ENCODE assay signal across 8 cellular contexts in genomic region chr19:55605207-55605636, GRCh38. TPM values are rescaled to one million over a fixed set of nuclear protein-coding genes. Genes with fewer than 3 reads are reported as not detected.
DNase-seq lines count a peak whose midpoint lies in the region; ATAC-seq and TF ChIP-seq lines count a peak whose summit lies in the region.

No MANE protein-coding gene starts in this region.

- WGBS in esophagus, 2 donors = 0% methylated on average over 35 to 43 of the region's 43 CpGs

- H3K9me3 ChIP-seq in PC-3 (ENCODE audit: low read length) (no peaks in the 10 kb centered on the region), esophagus (ENCODE audit: control insufficient read depth in 2 of 2, insufficient read depth in 1 of 2, low read depth in 1 of 2, low read length in 1 of 2) (no peaks in the 10 kb centered on the region), muscle layer of duodenum (ENCODE audit: control insufficient read depth in 1 of 2, low read length in 2 of 2) (no peaks in the 10 kb centered on the region)

- H3F3A ChIP-seq in PC-3 (ENCODE audit: low read length, unreplicated experiment) = peaks cover 6% of the 10 kb centered on the region

- H3K4me3 ChIP-seq in PC-3 (ENCODE audit: low read length) (peak overlapping the region; percentile 82), esophagus (ENCODE audit: low read depth in 1 of 2, low read length in 2 of 2) (peak overlapping the region; percentile 69 to 75), muscle layer of duodenum (ENCODE audit: low read depth in 1 of 2, low read length in 2 of 2) (peak overlapping the region; percentile 63 to 91)

- intact Hi-C loops in PC-3 (cut with micrococcal nuclease) = loop anchor here (1.0 kb wide), 1 partner anchor 19 kb away; the partner anchor contains the start of gene ZNF784

- peak overlapping the region; percentile 68 for H2AFZ ChIP-seq in PC-3 (ENCODE audit: low read length)

- no peaks in the 10 kb centered on the region for H4K20me1 ChIP-seq in PC-3 (ENCODE audit: low read length)

- peak; percentile 98 for DNase-seq in DMS53 (lab: John Stamatoyannopoulos, UW)
- peak; percentile 96 for DNase-seq in KBM-7
- peak; percentile 99 for DNase-seq in PC-3
- peak; percentile 95 for DNase-seq in activated T-cell treated with anti-CD3 and anti-CD28 coated beads, Interleukin-2, amount 50 U/mL, for 1 hour
- DNase-seq in stimulated activated CD8-positive, alpha-beta memory T cell treated with anti-CD3 and anti-CD28 coated beads, Interleukin-7, amount 100 ng/mL, for 1 hour (ENCODE audit: low read depth in 2 of 2) = peak; percentile 94 to 96

- in situ Hi-C loops in KBM-7 (cut with MboI; ENCODE audit: low pct_unique_long_range_greater_than_20kb, low sequenced_read_pairs) = no loop called here

- no peaks in the 10 kb centered on the region for H3K36me3 ChIP-seq in PC-3 (ENCODE audit: low read depth, low read length)
- H3K36me3 ChIP-seq in esophagus (ENCODE audit: control insufficient read depth in 2 of 2, insufficient read depth in 2 of 2, low read length in 1 of 2) = peaks cover 0 to 10% of the 10 kb centered on the region in 2 donors
- H3K36me3 ChIP-seq in muscle layer of duodenum (ENCODE audit: control insufficient read depth in 1 of 2, insufficient read depth in 2 of 2, low read length in 2 of 2) = peaks cover 0 to 9% of the 10 kb centered on the region in 2 donors

- no TSS peak for BruUV-seq in PC-3 (replicated peaks; lab: Mats Ljungman, UMichigan)

- no peaks in the 10 kb centered on the region for H3K27me3 ChIP-seq in PC-3 (ENCODE audit: low read length)
- H3K27me3 ChIP-seq in esophagus (ENCODE audit: control insufficient read depth in 1 of 2, insufficient read depth in 2 of 2, low read length in 2 of 2) = no peaks in the 10 kb centered on the region
- no peaks in the 10 kb centered on the region for H3K27me3 ChIP-seq in muscle layer of duodenum (ENCODE audit: low read depth, low read length)

- CTCF ChIA-PET in PC-3 (lab: Charles Lee) = interaction anchor here (0.7 to 2.8 kb wide), 7 partner anchors 17 to 101 kb away, joined by 3 to 12 read pairs (median 4); no protein-coding TSS in a partner anchor

- H3K79me2 ChIP-seq in PC-3 (ENCODE audit: low read length) = peaks cover 32% of the 10 kb centered on the region

- POLR2A ChIA-PET in PC-3 (lab: Charles Lee; ENCODE audit: unreplicated experiment) = interaction anchor here (0.9 kb wide), 1 partner anchor 129 kb away, joined by 3 read pairs; no protein-coding TSS in a partner anchor

- H3K4me1 ChIP-seq in PC-3 (ENCODE audit: insufficient read depth, low read length) (peaks cover 22% of the 10 kb centered on the region), esophagus (ENCODE audit: control insufficient read depth in 2 of 2, insufficient read depth in 2 of 2, low read length in 1 of 2) (peaks cover 0 to 9% of the 10 kb centered on the region in 2 donors), muscle layer of duodenum (ENCODE audit: control insufficient read depth in 1 of 2, insufficient read depth in 2 of 2, low read length in 2 of 2) (peaks cover 11 to 21% of the 10 kb centered on the region in 2 donors)

- ATAC-seq in GM21723 (IDR thresholded peaks at IDR 0.05; ENCODE audit: unreplicated experiment) = peak; percentile 65
- peak; percentile 79 for ATAC-seq in PC-3

- no peak for TF ChIP-seq CTCF in PC-3 (conservative IDR thresholded peaks at IDR 0.05; ENCODE audit: low read depth, low read length)

- no peaks in the 10 kb centered on the region for H3K9me2 ChIP-seq in PC-3 (replicated peaks; ENCODE audit: low read length)

- H3K9ac ChIP-seq in PC-3 (ENCODE audit: low read length) = peak overlapping the region; percentile 93

- H3K27ac ChIP-seq in PC-3 (ENCODE audit: low read length) = peak overlapping the region; percentile 71
- H3K27ac ChIP-seq in esophagus (ENCODE audit: low read depth in 2 of 2, low read length in 1 of 2) = peak overlapping the region; percentile 90 to 96
- peak overlapping the region; percentile 92 for H3K27ac ChIP-seq in muscle layer of duodenum (ENCODE audit: low read length)

- peak overlapping the region; percentile 87 for H3K4me2 ChIP-seq in PC-3 (ENCODE audit: low read length)

RNA-seq across cellular contexts. Expression of gene ZNF865, which starts 0.2 kb away (rescaled TPM):
- 5.5 and 8.2 TPM in 2 replicates for total RNA-seq in PC-3 (2014; rRNA removed)
- polyA plus RNA-seq in esophagus = 1 to 10 TPM; 4.3 to 5.9 TPM

RNA-seq across cellular contexts. Expression of gene ZNF524, which starts 5.1 kb away (rescaled TPM):
- 27.7 and 33.1 TPM in 2 replicates for total RNA-seq in PC-3 (2014; rRNA removed)
- polyA plus RNA-seq in esophagus = 10 to 100 TPM; 24.6 to 30.5 TPM

RNA-seq across cellular contexts. Expression of gene FIZ1, which starts 5.9 kb away (rescaled TPM):
- total RNA-seq in PC-3 (2014; rRNA removed) = 11.6 and 11.7 TPM in 2 replicates
- 10 to 100 TPM in 1 of 2 donors, 1 to 10 TPM in 1; 7.2 to 10.9 TPM for polyA plus RNA-seq in esophagus

RNA-seq across cellular contexts. Expression of gene ZNF784, which starts 19.1 kb away (rescaled TPM):
- total RNA-seq in PC-3 (2014; rRNA removed) = 9.0 and 18.0 TPM in 2 replicates
- polyA plus RNA-seq in esophagus = 1 to 10 TPM; 5.2 to 5.9 TPM

RNA-seq across cellular contexts. Expression of gene ZNF579, which starts 24.6 kb away (rescaled TPM):
- total RNA-seq in PC-3 (2014; rRNA removed) = 13.5 and 26.1 TPM in 2 replicates
- polyA plus RNA-seq in esophagus = 1 to 10 TPM; 3.4 to 4.4 TPM

Comparison
In these comparisons a context has a peak if more than half of its experiments do, and no peak if none do; other contexts are left out.
1. Peak in every context shown above with its lines: DNase-seq, ATAC-seq, H3K4me3 ChIP-seq and H3K27ac ChIP-seq.